ENCODE assay signal across 1 cellular context in the genomic region with DNA sequence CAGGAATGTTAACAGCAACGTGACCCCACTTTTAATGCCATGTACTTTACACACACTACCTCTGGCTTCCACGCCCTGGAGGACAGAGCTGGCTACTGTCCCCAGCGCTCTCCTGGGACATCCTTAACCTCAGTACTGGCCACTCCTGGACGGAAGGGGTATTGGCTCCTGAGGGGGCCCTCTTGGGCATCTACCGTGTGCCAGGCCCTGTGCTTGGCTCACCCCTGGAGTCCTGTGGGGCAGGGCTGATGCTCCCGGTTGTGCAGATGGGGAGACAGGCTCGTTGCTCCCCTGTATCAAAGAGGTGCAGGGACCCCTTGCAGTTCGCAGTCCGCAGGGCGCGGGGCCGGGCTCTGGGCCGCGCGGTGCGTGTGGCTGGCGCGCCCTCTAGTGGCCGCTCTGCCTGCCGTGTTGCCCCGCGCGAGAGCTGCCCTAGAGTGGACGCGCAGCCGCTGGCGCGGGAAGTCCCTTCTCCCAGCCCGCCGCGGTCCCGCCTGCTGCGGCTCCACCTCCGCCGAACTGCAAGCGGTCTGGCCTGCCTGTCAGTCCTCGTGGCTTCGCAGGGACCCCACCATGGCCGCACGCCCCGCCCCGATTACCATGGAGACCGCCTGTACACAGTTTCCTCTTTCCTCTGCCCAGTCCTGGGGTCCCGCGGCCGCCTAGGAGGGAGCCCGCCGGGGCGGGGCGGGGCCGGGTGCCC.
TF ChIP-seq lines count a peak whose summit lies in the region.

A gene with protein sequence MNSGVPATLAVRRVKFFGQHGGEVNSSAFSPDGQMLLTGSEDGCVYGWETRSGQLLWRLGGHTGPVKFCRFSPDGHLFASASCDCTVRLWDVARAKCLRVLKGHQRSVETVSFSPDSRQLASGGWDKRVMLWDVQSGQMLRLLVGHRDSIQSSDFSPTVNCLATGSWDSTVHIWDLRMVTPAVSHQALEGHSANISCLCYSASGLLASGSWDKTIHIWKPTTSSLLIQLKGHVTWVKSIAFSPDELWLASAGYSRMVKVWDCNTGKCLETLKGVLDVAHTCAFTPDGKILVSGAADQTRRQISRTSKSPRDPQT (plus strand): TSS at position 632 of the 703 bp plus-strand sequence. CDS start 72 bp downstream, outside the sequence.

TF ChIP-seq in HepG2, 621 proteins besides CTCF, POLR2A, EP300 and RAD21 (continued from another document and continues in another):
- peak; percentile 19; the same call in 1 of the 2 replicates for TF ChIP-seq GFI1 (CRISPR knock-in tag; IDR thresholded peaks at IDR 0.05; ENCODE audit: borderline replicate concordance)
- TF ChIP-seq ZNF713 (CRISPR knock-in tag; IDR thresholded peaks at IDR 0.05) = peak; percentile 88; the same call in 1 of the 2 replicates
- TF ChIP-seq AGO1 (IDR thresholded peaks at IDR 0.05; ENCODE audit: low read depth, low read length, poor library complexity, severe bottlenecking) = peak; percentile 14
- peak; percentile 70; the same call in 1 of the 2 replicates for TF ChIP-seq ZNF430 (CRISPR knock-in tag; IDR thresholded peaks at IDR 0.05)
- TF ChIP-seq SAP130 (CRISPR knock-in tag; IDR thresholded peaks at IDR 0.05; ENCODE audit: low read depth) = peak; percentile 73
- TF ChIP-seq, protein P1, sequence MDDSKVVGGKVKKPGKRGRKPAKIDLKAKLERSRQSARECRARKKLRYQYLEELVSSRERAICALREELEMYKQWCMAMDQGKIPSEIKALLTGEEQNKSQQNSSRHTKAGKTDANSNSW (CRISPR knock-in tag; IDR thresholded peaks at IDR 0.05; ENCODE audit: borderline replicate concordance) = no peak
- TF ChIP-seq FOXO1 (CRISPR knock-in tag; IDR thresholded peaks at IDR 0.05) = peak; percentile 60; the same call in 1 of the 2 replicates
- no peak for TF ChIP-seq KLF9 (CRISPR knock-in tag; IDR thresholded peaks at IDR 0.05; ENCODE audit: low read depth)
- TF ChIP-seq, protein P2, sequence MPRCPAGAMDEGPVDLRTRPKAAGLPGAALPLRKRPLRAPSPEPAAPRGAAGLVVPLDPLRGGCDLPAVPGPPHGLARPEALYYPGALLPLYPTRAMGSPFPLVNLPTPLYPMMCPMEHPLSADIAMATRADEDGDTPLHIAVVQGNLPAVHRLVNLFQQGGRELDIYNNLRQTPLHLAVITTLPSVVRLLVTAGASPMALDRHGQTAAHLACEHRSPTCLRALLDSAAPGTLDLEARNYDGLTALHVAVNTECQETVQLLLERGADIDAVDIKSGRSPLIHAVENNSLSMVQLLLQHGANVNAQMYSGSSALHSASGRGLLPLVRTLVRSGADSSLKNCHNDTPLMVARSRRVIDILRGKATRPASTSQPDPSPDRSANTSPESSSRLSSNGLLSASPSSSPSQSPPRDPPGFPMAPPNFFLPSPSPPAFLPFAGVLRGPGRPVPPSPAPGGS (CRISPR knock-in tag; IDR thresholded peaks at IDR 0.05) = no peak
- peak; percentile 45 for TF ChIP-seq TEAD3 (CRISPR knock-in tag; optimal IDR thresholded peaks at IDR 0.05; ENCODE audit: borderline replicate concordance)
- peak; percentile 64; the same call in 1 of the 2 replicates for TF ChIP-seq SMAD1 (CRISPR knock-in tag; IDR thresholded peaks at IDR 0.05; ENCODE audit: borderline replicate concordance, low read depth)
- TF ChIP-seq, protein P3, sequence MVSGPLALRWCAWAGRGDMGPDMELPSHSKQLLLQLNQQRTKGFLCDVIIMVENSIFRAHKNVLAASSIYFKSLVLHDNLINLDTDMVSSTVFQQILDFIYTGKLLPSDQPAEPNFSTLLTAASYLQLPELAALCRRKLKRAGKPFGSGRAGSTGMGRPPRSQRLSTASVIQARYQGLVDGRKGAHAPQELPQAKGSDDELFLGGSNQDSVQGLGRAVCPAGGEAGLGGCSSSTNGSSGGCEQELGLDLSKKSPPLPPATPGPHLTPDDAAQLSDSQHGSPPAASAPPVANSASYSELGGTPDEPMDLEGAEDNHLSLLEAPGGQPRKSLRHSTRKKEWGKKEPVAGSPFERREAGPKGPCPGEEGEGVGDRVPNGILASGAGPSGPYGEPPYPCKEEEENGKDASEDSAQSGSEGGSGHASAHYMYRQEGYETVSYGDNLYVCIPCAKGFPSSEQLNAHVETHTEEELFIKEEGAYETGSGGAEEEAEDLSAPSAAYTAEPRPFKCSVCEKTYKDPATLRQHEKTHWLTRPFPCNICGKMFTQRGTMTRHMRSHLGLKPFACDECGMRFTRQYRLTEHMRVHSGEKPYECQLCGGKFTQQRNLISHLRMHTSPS (CRISPR knock-in tag; IDR thresholded peaks at IDR 0.05; ENCODE audit: low read depth) = peak; percentile 21; the same call in 1 of the 2 replicates
- TF ChIP-seq, protein P4, sequence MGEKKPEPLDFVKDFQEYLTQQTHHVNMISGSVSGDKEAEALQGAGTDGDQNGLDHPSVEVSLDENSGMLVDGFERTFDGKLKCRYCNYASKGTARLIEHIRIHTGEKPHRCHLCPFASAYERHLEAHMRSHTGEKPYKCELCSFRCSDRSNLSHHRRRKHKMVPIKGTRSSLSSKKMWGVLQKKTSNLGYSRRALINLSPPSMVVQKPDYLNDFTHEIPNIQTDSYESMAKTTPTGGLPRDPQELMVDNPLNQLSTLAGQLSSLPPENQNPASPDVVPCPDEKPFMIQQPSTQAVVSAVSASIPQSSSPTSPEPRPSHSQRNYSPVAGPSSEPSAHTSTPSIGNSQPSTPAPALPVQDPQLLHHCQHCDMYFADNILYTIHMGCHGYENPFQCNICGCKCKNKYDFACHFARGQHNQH (CRISPR knock-in tag; IDR thresholded peaks at IDR 0.05) = peak; percentile 48; the same call in 1 of the 2 replicates
- TF ChIP-seq, protein P5, sequence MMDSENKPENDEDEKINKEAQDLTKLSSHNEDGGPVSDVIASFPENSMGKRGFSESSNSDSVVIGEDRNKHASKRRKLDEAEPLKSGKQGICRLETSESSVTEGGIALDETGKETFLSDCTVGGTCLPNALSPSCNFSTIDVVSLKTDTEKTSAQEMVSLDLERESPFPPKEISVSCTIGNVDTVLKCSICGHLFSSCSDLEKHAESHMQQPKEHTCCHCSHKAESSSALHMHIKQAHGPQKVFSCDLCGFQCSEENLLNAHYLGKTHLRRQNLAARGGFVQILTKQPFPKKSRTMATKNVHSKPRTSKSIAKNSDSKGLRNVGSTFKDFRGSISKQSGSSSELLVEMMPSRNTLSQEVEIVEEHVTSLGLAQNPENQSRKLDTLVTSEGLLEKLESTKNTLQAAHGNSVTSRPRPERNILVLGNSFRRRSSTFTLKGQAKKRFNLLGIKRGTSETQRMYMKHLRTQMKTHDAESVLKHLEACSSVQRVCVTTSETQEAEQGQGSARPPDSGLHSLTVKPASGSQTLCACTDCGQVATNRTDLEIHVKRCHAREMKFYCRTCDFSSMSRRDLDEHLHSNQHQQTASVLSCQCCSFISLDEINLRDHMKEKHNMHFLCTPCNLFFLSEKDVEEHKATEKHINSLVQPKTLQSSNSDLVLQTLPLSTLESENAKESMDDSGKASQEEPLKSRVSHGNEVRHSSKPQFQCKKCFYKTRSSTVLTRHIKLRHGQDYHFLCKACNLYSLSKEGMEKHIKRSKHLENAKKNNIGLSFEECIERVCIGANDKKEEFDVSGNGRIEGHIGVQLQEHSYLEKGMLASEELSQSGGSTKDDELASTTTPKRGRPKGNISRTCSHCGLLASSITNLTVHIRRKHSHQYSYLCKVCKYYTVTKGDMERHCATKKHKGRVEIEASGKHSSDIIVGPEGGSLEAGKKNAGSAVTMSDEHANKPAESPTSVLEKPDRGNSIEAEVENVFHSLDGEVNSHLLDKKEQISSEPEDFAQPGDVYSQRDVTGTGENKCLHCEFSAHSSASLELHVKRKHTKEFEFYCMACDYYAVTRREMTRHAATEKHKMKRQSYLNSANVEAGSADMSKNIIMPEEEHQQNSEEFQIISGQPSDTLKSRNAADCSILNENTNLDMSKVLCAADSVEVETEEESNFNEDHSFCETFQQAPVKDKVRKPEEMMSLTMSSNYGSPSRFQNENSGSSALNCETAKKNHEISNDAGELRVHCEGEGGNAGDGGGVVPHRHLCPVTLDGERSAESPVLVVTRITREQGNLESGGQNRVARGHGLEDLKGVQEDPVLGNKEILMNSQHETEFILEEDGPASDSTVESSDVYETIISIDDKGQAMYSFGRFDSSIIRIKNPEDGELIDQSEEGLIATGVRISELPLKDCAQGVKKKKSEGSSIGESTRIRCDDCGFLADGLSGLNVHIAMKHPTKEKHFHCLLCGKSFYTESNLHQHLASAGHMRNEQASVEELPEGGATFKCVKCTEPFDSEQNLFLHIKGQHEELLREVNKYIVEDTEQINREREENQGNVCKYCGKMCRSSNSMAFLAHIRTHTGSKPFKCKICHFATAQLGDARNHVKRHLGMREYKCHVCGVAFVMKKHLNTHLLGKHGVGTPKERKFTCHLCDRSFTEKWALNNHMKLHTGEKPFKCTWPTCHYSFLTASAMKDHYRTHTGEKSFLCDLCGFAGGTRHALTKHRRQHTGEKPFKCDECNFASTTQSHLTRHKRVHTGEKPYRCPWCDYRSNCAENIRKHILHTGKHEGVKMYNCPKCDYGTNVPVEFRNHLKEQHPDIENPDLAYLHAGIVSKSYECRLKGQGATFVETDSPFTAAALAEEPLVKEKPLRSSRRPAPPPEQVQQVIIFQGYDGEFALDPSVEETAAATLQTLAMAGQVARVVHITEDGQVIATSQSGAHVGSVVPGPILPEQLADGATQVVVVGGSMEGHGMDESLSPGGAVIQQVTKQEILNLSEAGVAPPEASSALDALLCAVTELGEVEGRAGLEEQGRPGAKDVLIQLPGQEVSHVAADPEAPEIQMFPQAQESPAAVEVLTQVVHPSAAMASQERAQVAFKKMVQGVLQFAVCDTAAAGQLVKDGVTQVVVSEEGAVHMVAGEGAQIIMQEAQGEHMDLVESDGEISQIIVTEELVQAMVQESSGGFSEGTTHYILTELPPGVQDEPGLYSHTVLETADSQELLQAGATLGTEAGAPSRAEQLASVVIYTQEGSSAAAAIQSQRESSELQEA (CRISPR knock-in tag; IDR thresholded peaks at IDR 0.05; ENCODE audit: not compliant biosample characterization) = peak; percentile 64
- peak; percentile 47; the same call in 1 of the 2 replicates for TF ChIP-seq RFX1 (IDR thresholded peaks at IDR 0.05)
- TF ChIP-seq, protein P6, sequence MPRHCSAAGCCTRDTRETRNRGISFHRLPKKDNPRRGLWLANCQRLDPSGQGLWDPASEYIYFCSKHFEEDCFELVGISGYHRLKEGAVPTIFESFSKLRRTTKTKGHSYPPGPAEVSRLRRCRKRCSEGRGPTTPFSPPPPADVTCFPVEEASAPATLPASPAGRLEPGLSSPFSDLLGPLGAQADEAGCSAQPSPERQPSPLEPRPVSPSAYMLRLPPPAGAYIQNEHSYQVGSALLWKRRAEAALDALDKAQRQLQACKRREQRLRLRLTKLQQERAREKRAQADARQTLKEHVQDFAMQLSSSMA (CRISPR knock-in tag; IDR thresholded peaks at IDR 0.05) = 0 out of 2 replicates have a peak, but pooled peaks have one; percentile 26
- TF ChIP-seq AGO2 (optimal IDR thresholded peaks at IDR 0.05; ENCODE audit: low read depth, low read length) = no peak
- TF ChIP-seq, protein P7, sequence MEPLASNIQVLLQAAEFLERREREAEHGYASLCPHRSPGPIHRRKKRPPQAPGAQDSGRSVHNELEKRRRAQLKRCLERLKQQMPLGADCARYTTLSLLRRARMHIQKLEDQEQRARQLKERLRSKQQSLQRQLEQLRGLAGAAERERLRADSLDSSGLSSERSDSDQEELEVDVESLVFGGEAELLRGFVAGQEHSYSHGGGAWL (CRISPR knock-in tag; IDR thresholded peaks at IDR 0.05) = peak; percentile 66
- TF ChIP-seq XRCC5 (optimal IDR thresholded peaks at IDR 0.05; ENCODE audit: low read length) = peak; percentile 82
- TF ChIP-seq NAIF1 (CRISPR knock-in tag; IDR thresholded peaks at IDR 0.05; ENCODE audit: borderline replicate concordance) = no peak
- peak; percentile 62 for TF ChIP-seq ZBTB38 (CRISPR knock-in tag; IDR thresholded peaks at IDR 0.05)
- TF ChIP-seq ZNF232 (CRISPR knock-in tag; IDR thresholded peaks at IDR 0.05; ENCODE audit: borderline replicate concordance) = 0 out of 2 replicates have a peak, but pooled peaks have one; percentile 26
- 0 out of 2 replicates have a peak, but pooled peaks have one; percentile 69 for TF ChIP-seq ZBTB7B (CRISPR knock-in tag; IDR thresholded peaks at IDR 0.05)
- TF ChIP-seq, protein P8, sequence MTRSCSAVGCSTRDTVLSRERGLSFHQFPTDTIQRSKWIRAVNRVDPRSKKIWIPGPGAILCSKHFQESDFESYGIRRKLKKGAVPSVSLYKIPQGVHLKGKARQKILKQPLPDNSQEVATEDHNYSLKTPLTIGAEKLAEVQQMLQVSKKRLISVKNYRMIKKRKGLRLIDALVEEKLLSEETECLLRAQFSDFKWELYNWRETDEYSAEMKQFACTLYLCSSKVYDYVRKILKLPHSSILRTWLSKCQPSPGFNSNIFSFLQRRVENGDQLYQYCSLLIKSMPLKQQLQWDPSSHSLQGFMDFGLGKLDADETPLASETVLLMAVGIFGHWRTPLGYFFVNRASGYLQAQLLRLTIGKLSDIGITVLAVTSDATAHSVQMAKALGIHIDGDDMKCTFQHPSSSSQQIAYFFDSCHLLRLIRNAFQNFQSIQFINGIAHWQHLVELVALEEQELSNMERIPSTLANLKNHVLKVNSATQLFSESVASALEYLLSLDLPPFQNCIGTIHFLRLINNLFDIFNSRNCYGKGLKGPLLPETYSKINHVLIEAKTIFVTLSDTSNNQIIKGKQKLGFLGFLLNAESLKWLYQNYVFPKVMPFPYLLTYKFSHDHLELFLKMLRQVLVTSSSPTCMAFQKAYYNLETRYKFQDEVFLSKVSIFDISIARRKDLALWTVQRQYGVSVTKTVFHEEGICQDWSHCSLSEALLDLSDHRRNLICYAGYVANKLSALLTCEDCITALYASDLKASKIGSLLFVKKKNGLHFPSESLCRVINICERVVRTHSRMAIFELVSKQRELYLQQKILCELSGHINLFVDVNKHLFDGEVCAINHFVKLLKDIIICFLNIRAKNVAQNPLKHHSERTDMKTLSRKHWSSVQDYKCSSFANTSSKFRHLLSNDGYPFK (CRISPR knock-in tag; IDR thresholded peaks at IDR 0.05; ENCODE audit: borderline replicate concordance) = peak; percentile 57; the same call in 1 of the 2 replicates
- TF ChIP-seq ZFP90 (CRISPR knock-in tag; IDR thresholded peaks at IDR 0.05; ENCODE audit: borderline replicate concordance) = peak; percentile 40; the same call in 1 of the 2 replicates
- no peak for TF ChIP-seq ZNF570 (CRISPR knock-in tag; IDR thresholded peaks at IDR 0.05; ENCODE audit: borderline replicate concordance)
- TF ChIP-seq RBAK (CRISPR knock-in tag; IDR thresholded peaks at IDR 0.05) = no peak
- 0 out of 2 replicates have a peak, but pooled peaks have one; percentile 51 for TF ChIP-seq SP4 (CRISPR knock-in tag; IDR thresholded peaks at IDR 0.05)
- TF ChIP-seq SRY (CRISPR knock-in tag; IDR thresholded peaks at IDR 0.05) = 0 out of 2 replicates have a peak, but pooled peaks have one; percentile 47
- TF ChIP-seq ZNF468 (CRISPR knock-in tag; IDR thresholded peaks at IDR 0.05) = no peak
- 0 out of 2 replicates have a peak, but pooled peaks have one; percentile 19 for TF ChIP-seq MYNN (CRISPR knock-in tag; IDR thresholded peaks at IDR 0.05; ENCODE audit: low read depth)
- TF ChIP-seq CBFB (CRISPR knock-in tag; IDR thresholded peaks at IDR 0.05) = 0 out of 2 replicates have a peak, but pooled peaks have one; percentile 45
- peak; percentile 87 for TF ChIP-seq ZMYM3 (CRISPR knock-in tag; IDR thresholded peaks at IDR 0.05)
- TF ChIP-seq ARID2 (CRISPR knock-in tag; IDR thresholded peaks at IDR 0.05; ENCODE audit: borderline replicate concordance) = 0 out of 2 replicates have a peak, but pooled peaks have one; percentile 53
- no peak for TF ChIP-seq NFIC (IDR thresholded peaks at IDR 0.05; ENCODE audit: low read length)
